Comparison of ENCODE assay signal across 1 cellular context in genomic region chr13:91372813-91373420, GRCh38.
A peak's percentile ranks its signal among the peaks of the same experiment; 100 is the strongest.
TF ChIP-seq lines count a peak whose summit lies in the region.

No MANE protein-coding gene starts in this region.

TF ChIP-seq in HepG2, 621 proteins besides CTCF, POLR2A, EP300 and RAD21 (continued from another document):
- TF ChIP-seq HMGXB4 (CRISPR knock-in tag; IDR thresholded peaks at IDR 0.05; ENCODE audit: borderline replicate concordance in 1 of 2, low read depth in 1 of 2) = no peak
- TF ChIP-seq NCOR1 (IDR thresholded peaks at IDR 0.05; ENCODE audit: borderline replicate concordance, low read length) = no peak
- TF ChIP-seq PATZ1 (CRISPR knock-in tag; IDR thresholded peaks at IDR 0.05) = no peak
- TF ChIP-seq TBL1XR1 (IDR thresholded peaks at IDR 0.05; ENCODE audit: borderline replicate concordance, low read length, partially characterized antibody) = no peak
- TF ChIP-seq ZSCAN12 (CRISPR knock-in tag; IDR thresholded peaks at IDR 0.05) = no peak
- no peak for TF ChIP-seq CCAR2 (optimal IDR thresholded peaks at IDR 0.05; ENCODE audit: low read depth, low read length)
- TF ChIP-seq ZNF367 (CRISPR knock-in tag; IDR thresholded peaks at IDR 0.05; ENCODE audit: borderline replicate concordance) = no peak
- TF ChIP-seq KLF11 (CRISPR knock-in tag; IDR thresholded peaks at IDR 0.05) = no peak
- TF ChIP-seq ZNF205 (CRISPR knock-in tag; IDR thresholded peaks at IDR 0.05) = no peak
- TF ChIP-seq CEBPZ (IDR thresholded peaks at IDR 0.05; ENCODE audit: low read length) = no peak
- no peak for TF ChIP-seq NFE2L2 (IDR thresholded peaks at IDR 0.05; ENCODE audit: low read length)
- no peak for TF ChIP-seq GATAD2A (CRISPR knock-in tag; IDR thresholded peaks at IDR 0.05)
- TF ChIP-seq ZNF264 (CRISPR knock-in tag; IDR thresholded peaks at IDR 0.05) = no peak
- peak; percentile 26; the same call in 1 of the 2 replicates for TF ChIP-seq PHF21A (CRISPR knock-in tag; IDR thresholded peaks at IDR 0.05)
- TF ChIP-seq TOPORS (CRISPR knock-in tag; IDR thresholded peaks at IDR 0.05) = no peak
- no peak for TF ChIP-seq ZNF674 (CRISPR knock-in tag; IDR thresholded peaks at IDR 0.05; ENCODE audit: low read depth)
- no peak for TF ChIP-seq ARNT2 (CRISPR knock-in tag; IDR thresholded peaks at IDR 0.05; ENCODE audit: low read depth)
- no peak for TF ChIP-seq MYC (CRISPR knock-in tag; IDR thresholded peaks at IDR 0.05; ENCODE audit: borderline replicate concordance)
- TF ChIP-seq NFKBIZ (CRISPR knock-in tag; IDR thresholded peaks at IDR 0.05) = no peak
- TF ChIP-seq PRPF4 (IDR thresholded peaks at IDR 0.05; ENCODE audit: low read depth, low read length, poor library complexity, severe bottlenecking) = no peak
- no peak for TF ChIP-seq ZNF775 (CRISPR knock-in tag; IDR thresholded peaks at IDR 0.05; ENCODE audit: borderline replicate concordance)
- peak; percentile 30; the same call in 1 of the 2 replicates for TF ChIP-seq EHMT2 (IDR thresholded peaks at IDR 0.05; ENCODE audit: borderline replicate concordance, low read depth, low read length)
- TF ChIP-seq SP5 (CRISPR knock-in tag; IDR thresholded peaks at IDR 0.05; ENCODE audit: borderline replicate concordance, low read depth) = no peak
- no peak for TF ChIP-seq ZC3H4 (CRISPR knock-in tag; IDR thresholded peaks at IDR 0.05; ENCODE audit: borderline replicate concordance)
- no peak for TF ChIP-seq MAZ (IDR thresholded peaks at IDR 0.05; ENCODE audit: borderline replicate concordance, low read depth, low read length)
- TF ChIP-seq MAZ (CRISPR knock-in tag; IDR thresholded peaks at IDR 0.05; ENCODE audit: low read depth) = no peak
- TF ChIP-seq ZNF513 (CRISPR knock-in tag; conservative IDR thresholded peaks at IDR 0.05) = no peak
- TF ChIP-seq FOXK2 (IDR thresholded peaks at IDR 0.05) = no peak
- no peak for TF ChIP-seq MAX (IDR thresholded peaks at IDR 0.05)
- TF ChIP-seq NCOA2 (CRISPR knock-in tag; IDR thresholded peaks at IDR 0.05) = no peak
- no peak for TF ChIP-seq KDM3A (CRISPR knock-in tag; IDR thresholded peaks at IDR 0.05; ENCODE audit: low read depth)
- TF ChIP-seq CENPT (CRISPR knock-in tag; IDR thresholded peaks at IDR 0.05; ENCODE audit: low read depth) = no peak
- no peak for TF ChIP-seq SCMH1 (CRISPR knock-in tag; IDR thresholded peaks at IDR 0.05; ENCODE audit: borderline replicate concordance)
- no peak for TF ChIP-seq POGZ (CRISPR knock-in tag; IDR thresholded peaks at IDR 0.05)
- no peak for TF ChIP-seq ATF7 (IDR thresholded peaks at IDR 0.05)
- TF ChIP-seq ATF7 (CRISPR knock-in tag; IDR thresholded peaks at IDR 0.05) = no peak
- no peak for TF ChIP-seq FOXP1 (IDR thresholded peaks at IDR 0.05)
- TF ChIP-seq FOXP1 (CRISPR knock-in tag; IDR thresholded peaks at IDR 0.05) = peak; percentile 49; the same call in 1 of the 2 replicates
- TF ChIP-seq MTERF4 (CRISPR knock-in tag; IDR thresholded peaks at IDR 0.05) = no peak
- TF ChIP-seq CBX1 (IDR thresholded peaks at IDR 0.05; ENCODE audit: low read depth) = no peak
- TF ChIP-seq SALL1 (CRISPR knock-in tag; IDR thresholded peaks at IDR 0.05) = peak; percentile 41; the same call in 1 of the 2 replicates
- TF ChIP-seq CREM (IDR thresholded peaks at IDR 0.05) = no peak
- no peak for TF ChIP-seq CREM (CRISPR knock-in tag; IDR thresholded peaks at IDR 0.05)
- no peak for TF ChIP-seq ZNF256 (CRISPR knock-in tag; conservative IDR thresholded peaks at IDR 0.05)
- no peak for TF ChIP-seq GTF2F1 (IDR thresholded peaks at IDR 0.05; ENCODE audit: low read length)
